Comparison of ENCODE assay signal across 14 cellular contexts in genomic region chr20:31542201-31542842, GRCh38. TPM values are rescaled to one million over a fixed set of nuclear protein-coding genes. Genes with fewer than 3 reads are reported as not detected.
DNase-seq lines count a peak whose midpoint lies in the region; ATAC-seq, FAIRE-seq and TF ChIP-seq lines count a peak whose summit lies in the region.
"Had no signal": no experiment of that assay in that cellular context is flagged by ENCODE, and none has a peak within 500 bp of the region (broad histone marks: within the 10 kb centered on the region; RNA-seq: fewer than 3 reads in every experiment).

No MANE protein-coding gene starts in this region.

- no peak overlapping the region for H3K4me2 ChIP-seq in HepG2 (ENCODE audit: low read depth, low read length)

- H3K4me1 Mint-ChIP-seq in activated CD8-positive, alpha-beta T cell treated with anti-CD3 and anti-CD28 coated beads, Interleukin-2, amount 10 ng/mL, durations not matched to agents 7 days and 5 days (ENCODE audit: low read depth), result peaks cover 53% of the 10 kb centered on the region

- POLR2A ChIA-PET in activated CD8-positive, alpha-beta T cell treated with anti-CD3 and anti-CD28 coated beads, Interleukin-2, amount 10 ng/mL, durations not matched to agents 7 days and 5 days (lab: Charles Lee), result interaction anchor here (0.6 to 1.1 kb wide), 2 partner anchors 182 to 1732 kb away, joined by 3 to 4 read pairs; no protein-coding TSS in a partner anchor
- POLR2A ChIA-PET in HepG2 (lab: Yijun Ruan, JAX), result interaction anchor here (1.2 to 1.6 kb wide), 3 partner anchors 9 to 181 kb away, joined by 3 to 6 read pairs (median 4); no protein-coding TSS in a partner anchor

- peak overlapping the region; percentile 1 for H3K4me3 Mint-ChIP-seq in activated CD8-positive, alpha-beta T cell treated with anti-CD3 and anti-CD28 coated beads, Interleukin-2, amount 10 ng/mL, durations not matched to agents 7 days and 5 days

- intact Hi-C loops in HepG2 (cut with micrococcal nuclease; ENCODE audit: unreplicated experiment), result no loop called here

- H3K9me3 Mint-ChIP-seq in activated CD8-positive, alpha-beta T cell treated with anti-CD3 and anti-CD28 coated beads, Interleukin-2, amount 10 ng/mL, durations not matched to agents 7 days and 5 days (ENCODE audit: insufficient read depth), result no peaks in the 10 kb centered on the region

- no peak overlapping the region for H3K4me3 ChIP-seq in ACC112 (ENCODE audit: low read depth, low read length)
- no peak overlapping the region for H3K4me3 ChIP-seq in HepG2 (replicated peaks in 1 of 3; ENCODE audit: insufficient read depth in 1 of 3, low read depth in 2 of 3, low read length in 3 of 3)
- H3K4me3 ChIP-seq: mucosa of descending colon had no signal

- H3K27ac ChIP-seq in ACC112 (ENCODE audit: low read depth, low read length) (peak overlapping the region; percentile 57), HepG2 (ENCODE audit: extremely low read length, insufficient read depth, low read length) (no peak overlapping the region)
- H3K27ac ChIP-seq: foreskin keratinocyte had no signal

- peak overlapping the region; percentile 85 for H3K27ac Mint-ChIP-seq in activated CD8-positive, alpha-beta T cell treated with anti-CD3 and anti-CD28 coated beads, Interleukin-2, amount 10 ng/mL, durations not matched to agents 7 days and 5 days

- no peak for TF ChIP-seq POLR2A in HepG2 (IDR thresholded peaks at IDR 0.05; ENCODE audit: insufficient read depth in 1 of 2, low read depth in 2 of 2, low read length in 2 of 2)

- CTCF ChIA-PET in activated CD8-positive, alpha-beta T cell treated with anti-CD3 and anti-CD28 coated beads, Interleukin-2, amount 10 ng/mL, durations not matched to agents 7 days and 5 days (lab: Charles Lee), result interaction anchor here (0.9 to 6.4 kb wide), 9 partner anchors 15 to 181 kb away, joined by 3 to 33 read pairs (median 6); partner anchors contain the start of gene HM13
- CTCF ChIA-PET in HepG2 (lab: Yijun Ruan, JAX; ENCODE audit: low intra/inter-chr PET ratio, low total read pairs), result no interaction called here

- H3K36me3 ChIP-seq in ACC112 (ENCODE audit: insufficient read depth, low read length) (peaks cover 18% of the 10 kb centered on the region; the same call in 1 of the 2 replicates), HepG2 (replicated peaks in 1 of 2; ENCODE audit: control insufficient read depth in 1 of 2, insufficient read depth in 2 of 2, low read length in 2 of 2) (peaks cover 52 to 82% of the 10 kb centered on the region in 2 experiments)

- ATAC-seq in activated CD8-positive, alpha-beta T cell treated with anti-CD3 and anti-CD28 coated beads, Interleukin-2, amount 10 ng/mL, durations not matched to agents 7 days and 5 days, result peak; percentile 17
- ATAC-seq in HepG2, result no peak
- ATAC-seq in GM21529 (IDR thresholded peaks at IDR 0.05; ENCODE audit: unreplicated experiment), result no peak
- ATAC-seq: foreskin keratinocyte, mucosa of descending colon, Right ventricle myocardium inferior had no signal

- WGBS in HepG2 (ENCODE audit: low lambda C conversion rate), result 99% methylated on average over 7 of the region's 7 CpGs

- no peak overlapping the region for H3K9ac ChIP-seq in HepG2 (ENCODE audit: insufficient read depth, low read depth, low read length)

- DNase-seq in GM04503 (ENCODE audit: low read depth) (peak; percentile 34), HepG2 (ENCODE audit: low spot score) (no peak), H4 (ENCODE audit: low spot score) (no peak), DMS153 treated with DMSO at 0.1 percent for 48 hours (lab: John Stamatoyannopoulos, UW; ENCODE audit: unreplicated experiment) (no peak), NCI-H69 (lab: John Stamatoyannopoulos, UW) (no peak)
- peak; percentile 39 for DNase-seq in activated CD8-positive, alpha-beta T cell treated with anti-CD3 and anti-CD28 coated beads, Interleukin-2, amount 10 ng/mL, durations not matched to agents 7 days and 5 days
- DNase-seq: activated effector memory CD4-positive, alpha-beta T cell treated with anti-CD3 and anti-CD28 coated beads, Interleukin-2, amount 50 U/mL, for 16 hours; mucosa of descending colon; NCI-H1048; stimulated activated CD4-positive, alpha-beta T cell treated with anti-CD3 and anti-CD28 coated beads, Interleukin-2, amount 100 ng/mL, for 48 hours had no signal

- peaks cover 18% of the 10 kb centered on the region for H3K79me2 ChIP-seq in ACC112 (ENCODE audit: control insufficient read depth, insufficient read depth, low read length, unreplicated experiment)
- peaks cover 5% of the 10 kb centered on the region for H3K79me2 ChIP-seq in HepG2 (ENCODE audit: insufficient read depth, low read length)

- no peak for FAIRE-seq in HepG2 (lab: Jason Lieb, UNC)

- no TSS peak for BruUV-seq in HepG2 (replicated peaks; lab: Mats Ljungman, UMichigan)

- H3K27me3 Mint-ChIP-seq in activated CD8-positive, alpha-beta T cell treated with anti-CD3 and anti-CD28 coated beads, Interleukin-2, amount 10 ng/mL, durations not matched to agents 7 days and 5 days (ENCODE audit: low read depth), result no peaks in the 10 kb centered on the region

- no peak for TF ChIP-seq CTCF in HepG2 (CRISPR knock-in tag; IDR thresholded peaks at IDR 0.05)

- no peaks in the 10 kb centered on the region for H4K20me1 ChIP-seq in HepG2 (ENCODE audit: insufficient read depth, low read length)

- H3K36me3 Mint-ChIP-seq in activated CD8-positive, alpha-beta T cell treated with anti-CD3 and anti-CD28 coated beads, Interleukin-2, amount 10 ng/mL, durations not matched to agents 7 days and 5 days (ENCODE audit: low read depth), result peaks cover 49% of the 10 kb centered on the region

- TF ChIP-seq EP300 in HepG2 (IDR thresholded peaks at IDR 0.05; ENCODE audit: low read depth in 2 of 2, low read length in 2 of 2) (no peak), HepG2 (CRISPR knock-in tag; IDR thresholded peaks at IDR 0.05; ENCODE audit: borderline replicate concordance) (no peak)

- H3K27me3 ChIP-seq in ACC112 (ENCODE audit: insufficient read depth, low read length) (no peaks in the 10 kb centered on the region), HepG2 (ENCODE audit: control insufficient read depth in 1 of 2, insufficient read depth in 2 of 2, low read length in 2 of 2) (no peaks in the 10 kb centered on the region)
- H3K27me3 ChIP-seq: foreskin keratinocyte had no signal

- no peak for TF ChIP-seq RAD21 in HepG2 (CRISPR knock-in tag; IDR thresholded peaks at IDR 0.05)

- H2AFZ ChIP-seq in ACC112 (ENCODE audit: low read length, unreplicated experiment) (no peak overlapping the region), HepG2 (ENCODE audit: low read length) (no peak overlapping the region)

- no peaks in the 10 kb centered on the region for H3K9me3 ChIP-seq in HepG2 (ENCODE audit: low read length)
- H3K9me3 ChIP-seq: mucosa of descending colon had no signal

- peaks cover 33% of the 10 kb centered on the region for H3K4me1 ChIP-seq in ACC112 (ENCODE audit: control insufficient read depth, insufficient read depth, low read length, unreplicated experiment)
- peaks cover 11% of the 10 kb centered on the region; the same call in 1 of the 2 replicates for H3K4me1 ChIP-seq in HepG2 (ENCODE audit: insufficient read depth, low read length)

- in situ Hi-C loops in HepG2 (cut with HindIII; ENCODE audit: extremely low pct_ligation_motif_present, low pct_unique_long_range_greater_than_20kb), result no loop called here

TF ChIP-seq in HepG2, 621 proteins besides CTCF, POLR2A, EP300 and RAD21:
- TF ChIP-seq ZNF605 (CRISPR knock-in tag; IDR thresholded peaks at IDR 0.05), result no peak
- TF ChIP-seq SP4 (CRISPR knock-in tag; IDR thresholded peaks at IDR 0.05), result 0 out of 2 replicates have a peak, but pooled peaks have one; percentile 11

RNA-seq across cellular contexts. Expression of gene HM13, which starts 28.1 kb away (rescaled TPM):
- 100 to 1,000 TPM; 117 to 127 TPM for total RNA-seq in activated CD8-positive, alpha-beta T cell treated with anti-CD3 and anti-CD28 coated beads, Interleukin-2, amount 10 ng/mL, durations not matched to agents 7 days and 5 days
- total RNA-seq in HepG2 (2016; rRNA removed; fragmentation: Illumina TruSeq; extraction: Trizol), result 68.4 and 118 TPM in 2 replicates
- 46.8 and 55.9 TPM in 2 replicates for total RNA-seq in HepG2 (2016; cell fraction: cytosol; rRNA removed; fragmentation: Illumina TruSeq; extraction: Trizol; ENCODE audit: low read depth)
- 71.4 and 118 TPM in 2 replicates for total RNA-seq in HepG2 (2016; cell fraction: insoluble cytoplasmic fraction; rRNA removed; fragmentation: Illumina TruSeq; extraction: Trizol)
- 73.9 and 80.7 TPM in 2 replicates for total RNA-seq in HepG2 (2016; cell fraction: membrane; rRNA removed; fragmentation: Illumina TruSeq; extraction: Trizol)
- total RNA-seq in HepG2 (2016; cell fraction: nucleus; rRNA removed; fragmentation: Illumina TruSeq; extraction: Trizol), result 165 and 184 TPM in 2 replicates
- polyA plus RNA-seq in HepG2 (2011; rRNA removed), result 243 and 287 TPM in 2 replicates
- 198 and 200 TPM in 2 replicates for polyA plus RNA-seq in HepG2 (2011; cell fraction: cytosol; rRNA removed)
- polyA plus RNA-seq in HepG2 (2011; cell fraction: nucleus; rRNA removed), result 203 and 206 TPM in 2 replicates
- polyA plus RNA-seq in HepG2 (2012), result 156 and 233 TPM in 2 replicates
- polyA plus RNA-seq in HepG2 (2016; cell fraction: cytosol; fragmentation: Illumina TruSeq; extraction: Trizol; ENCODE audit: low read depth), result 90.6 and 110 TPM in 2 replicates
- polyA plus RNA-seq in HepG2 (2016; cell fraction: insoluble cytoplasmic fraction; fragmentation: Illumina TruSeq; extraction: Trizol; ENCODE audit: low read depth), result 129 and 148 TPM in 2 replicates
- polyA plus RNA-seq in HepG2 (2016; cell fraction: membrane; fragmentation: Illumina TruSeq; extraction: Trizol; ENCODE audit: low read depth), result 108 and 120 TPM in 2 replicates
- polyA plus RNA-seq in HepG2 (2016; cell fraction: nucleus; fragmentation: Illumina TruSeq; extraction: Trizol; ENCODE audit: insufficient read depth, low read depth), result 374 and 382 TPM in 2 replicates
- polyA minus RNA-seq in HepG2 (2011; rRNA and poly(A)+ RNA removed; ENCODE audit: low replicate concordance), result 365 and 413 TPM in 2 replicates
- polyA minus RNA-seq in HepG2 (2011; cell fraction: cytosol; rRNA and poly(A)+ RNA removed), result 123 and 142 TPM in 2 replicates
- polyA minus RNA-seq in HepG2 (2011; cell fraction: nucleus; rRNA and poly(A)+ RNA removed), result 195 and 210 TPM in 2 replicates
- 72.4 and 109 TPM in 2 replicates for total RNA-seq in H4 (2014; rRNA removed; shearing (Covaris generic))

Comparison
In these comparisons a context has a peak if more than half of its experiments do, and no peak if none do; other contexts are left out.
1. DNase-seq: peak in GM04503 (single experiment) and activated CD8-positive, alpha-beta T cell treated with anti-CD3 and anti-CD28 coated beads, Interleukin-2, amount 10 ng/mL, durations not matched to agents 7 days and 5 days (single experiment); none in HepG2 (single experiment), H4 (single experiment), DMS153 treated with DMSO at 0.1 percent for 48 hours (single experiment) and NCI-H69 (single experiment).